In genomic region chr7:87747681-87748080, GRCh38 we compare ENCODE assay signal across 31 cellular contexts.
"Had no signal": no experiment of that assay in that cellular context is flagged by ENCODE, and none has a peak within 500 bp of the region (broad histone marks: within the 10 kb centered on the region; RNA-seq: fewer than 3 reads in every experiment).

No MANE protein-coding gene starts in this region.

- DNase-seq: activated CD4-positive, alpha-beta T cell treated with anti-CD3 and anti-CD28 coated beads, Interleukin-2, amount 10 ng/mL, durations not matched to agents 24 days and 14 days; activated CD4-positive, alpha-beta T cell treated with anti-CD3 and anti-CD28 coated beads, Interleukin-2, amount 50 U/mL, for 4 hours; activated effector memory CD4-positive, alpha-beta T cell treated with anti-CD3 and anti-CD28 coated beads, Interleukin-2, amount 50 U/mL, for 16 hours; activated naive CD4-positive, alpha-beta T cell; activated naive CD4-positive, alpha-beta T cell treated with anti-CD3 and anti-CD28 coated beads, Interleukin-2, amount 50 U/mL, for 16 hours; activated naive CD8-positive, alpha-beta T cell treated with anti-CD3 and anti-CD28 coated beads for 36 hours; activated T-cell treated with anti-CD3 and anti-CD28 coated beads, Interleukin-2, amount 50 U/mL, for 1 hour; activated T-cell treated with anti-CD3 and anti-CD28 coated beads, Interleukin-2, amount 50 U/mL, for 72 hours; amniotic stem cell; aorta; brain microvascular endothelial cell; central memory CD4-positive, alpha-beta T cell; NCI-H1105 treated with DMSO at 0.1 percent for 48 hours; NCI-H1436; NCI-H1694; NCI-H1930; NCI-H2081 treated with DMSO at 0.1 percent for 48 hours; NCI-H226; NCI-H446 treated with DMSO at 0.1 percent for 48 hours; NCI-H524 treated with DMSO at 0.1 percent for 48 hours; PC-9; SIG-M5; SW 1271; T-helper 1 cell; T-helper 9 cell had no signal

- ATAC-seq: activated CD8-positive, alpha-beta T cell treated with anti-CD3 and anti-CD28 coated beads for 36 hours; activated T-cell treated with anti-CD3 and anti-CD28 coated beads, Interleukin-2, amount 50 U/mL, for 72 hours; activated T-helper 17 cell treated with anti-CD3 and anti-CD28 coated beads, Interleukin-2, amount 50 U/mL, for 72 hours; Right ventricle myocardium inferior had no signal

- H3K27me3 ChIP-seq: brain microvascular endothelial cell had no signal

- H3K27me3 Mint-ChIP-seq: activated CD4-positive, alpha-beta T cell treated with anti-CD3 and anti-CD28 coated beads, Interleukin-2, amount 10 ng/mL, durations not matched to agents 24 days and 14 days; activated CD8-positive, alpha-beta T cell treated with anti-CD3 and anti-CD28 coated beads for 36 hours; activated naive CD8-positive, alpha-beta T cell treated with anti-CD3 and anti-CD28 coated beads for 36 hours; activated T-helper 17 cell treated with anti-CD3 and anti-CD28 coated beads, Interleukin-2, amount 50 U/mL, for 72 hours had no signal

- H3K4me3 Mint-ChIP-seq: activated CD4-positive, alpha-beta T cell treated with anti-CD3 and anti-CD28 coated beads, Interleukin-2, amount 10 ng/mL, durations not matched to agents 24 days and 14 days; activated CD8-positive, alpha-beta T cell treated with anti-CD3 and anti-CD28 coated beads for 36 hours; activated naive CD8-positive, alpha-beta T cell treated with anti-CD3 and anti-CD28 coated beads for 36 hours; activated T-cell treated with anti-CD3 and anti-CD28 coated beads, Interleukin-2, amount 50 U/mL, for 72 hours; activated T-helper 17 cell treated with anti-CD3 and anti-CD28 coated beads, Interleukin-2, amount 50 U/mL, for 72 hours had no signal

- H3K4me1 Mint-ChIP-seq: activated CD4-positive, alpha-beta T cell treated with anti-CD3 and anti-CD28 coated beads, Interleukin-2, amount 10 ng/mL, durations not matched to agents 24 days and 14 days; activated naive CD8-positive, alpha-beta T cell treated with anti-CD3 and anti-CD28 coated beads for 36 hours; activated T-helper 17 cell treated with anti-CD3 and anti-CD28 coated beads, Interleukin-2, amount 50 U/mL, for 72 hours had no signal

- H3K9me3 Mint-ChIP-seq: activated CD4-positive, alpha-beta T cell treated with anti-CD3 and anti-CD28 coated beads, Interleukin-2, amount 10 ng/mL, durations not matched to agents 24 days and 14 days; activated CD8-positive, alpha-beta T cell treated with anti-CD3 and anti-CD28 coated beads for 36 hours; activated naive CD8-positive, alpha-beta T cell treated with anti-CD3 and anti-CD28 coated beads for 36 hours; activated T-cell treated with anti-CD3 and anti-CD28 coated beads, Interleukin-2, amount 50 U/mL, for 72 hours; activated T-helper 17 cell treated with anti-CD3 and anti-CD28 coated beads, Interleukin-2, amount 50 U/mL, for 72 hours had no signal

- H3K36me3 ChIP-seq: brain microvascular endothelial cell, WERI-Rb-1 had no signal

- H3K4me3 ChIP-seq: PC-9 had no signal

- H3K27ac ChIP-seq: brain microvascular endothelial cell, PC-9, RWPE1, WERI-Rb-1 had no signal

- H3K36me3 Mint-ChIP-seq: activated naive CD8-positive, alpha-beta T cell treated with anti-CD3 and anti-CD28 coated beads for 36 hours had no signal

- FAIRE-seq: RCC 7860 had no signal

- H3K27ac Mint-ChIP-seq: activated CD4-positive, alpha-beta T cell treated with anti-CD3 and anti-CD28 coated beads, Interleukin-2, amount 10 ng/mL, durations not matched to agents 24 days and 14 days; activated CD8-positive, alpha-beta T cell treated with anti-CD3 and anti-CD28 coated beads for 36 hours; activated naive CD8-positive, alpha-beta T cell treated with anti-CD3 and anti-CD28 coated beads for 36 hours; activated T-cell treated with anti-CD3 and anti-CD28 coated beads, Interleukin-2, amount 50 U/mL, for 72 hours; activated T-helper 17 cell treated with anti-CD3 and anti-CD28 coated beads, Interleukin-2, amount 50 U/mL, for 72 hours had no signal
